Comparison of ENCODE assay signal across 10 cellular contexts in genomic region chr2:218401834-218402370, GRCh38. TPM values are rescaled to one million over a fixed set of nuclear protein-coding genes. Genes with fewer than 3 reads are reported as not detected.
DNase-seq lines count a peak whose midpoint lies in the region; ATAC-seq and TF ChIP-seq lines count a peak whose summit lies in the region.
"Had no signal": no experiment of that assay in that cellular context is flagged by ENCODE, and none has a peak within 500 bp of the region (broad histone marks: within the 10 kb centered on the region; RNA-seq: fewer than 3 reads in every experiment).

No MANE protein-coding gene starts in this region.

- peaks cover 36% of the 10 kb centered on the region for H3K36me3 ChIP-seq in right atrium auricular region
- H3K36me3 ChIP-seq in spleen = peaks cover 0 to 45% (median 38%) of the 10 kb centered on the region in 6 donors

- WGBS in spleen, 5 donors = 57 to 71% (median 70%) methylated on average over 5 to 11 of the region's 11 CpGs

- H3K27ac Mint-ChIP-seq in activated CD4-positive, alpha-beta memory T cell treated with anti-CD3 and anti-CD28 coated beads, Interleukin-2, amount 10 ng/mL, durations not matched to agents 7 days and 5 days = peak overlapping the region; percentile 76
- no peak overlapping the region for H3K27ac Mint-ChIP-seq in endothelial cell (ENCODE audit: unreplicated experiment)

- H3K27me3 ChIP-seq in right atrium auricular region (no peaks in the 10 kb centered on the region), spleen (replicated peaks in 1 of 7) (no peaks in the 10 kb centered on the region)

- TF ChIP-seq CTCF in GM12875 (IDR thresholded peaks at IDR 0.05; ENCODE audit: borderline replicate concordance, insufficient read depth, low read depth, low read length) = no peak
- no peak for TF ChIP-seq CTCF in right atrium auricular region (IDR thresholded peaks at IDR 0.05)
- TF ChIP-seq CTCF in spleen (IDR thresholded peaks at IDR 0.05 in 8 of 11, conservative IDR thresholded peaks at IDR 0.05 in 3 of 11) = no peak
- TF ChIP-seq CTCF in endothelial cell (IDR thresholded peaks at IDR 0.05; ENCODE audit: unreplicated experiment) = no peak

- CTCF ChIA-PET in activated CD4-positive, alpha-beta memory T cell treated with anti-CD3 and anti-CD28 coated beads, Interleukin-2, amount 10 ng/mL, durations not matched to agents 7 days and 5 days (lab: Charles Lee) = no interaction called here

- peaks cover 61% of the 10 kb centered on the region for H3K4me1 Mint-ChIP-seq in activated CD4-positive, alpha-beta memory T cell treated with anti-CD3 and anti-CD28 coated beads, Interleukin-2, amount 10 ng/mL, durations not matched to agents 7 days and 5 days
- peaks cover 21% of the 10 kb centered on the region for H3K4me1 Mint-ChIP-seq in endothelial cell (ENCODE audit: unreplicated experiment)

- H3K9me3 ChIP-seq in right atrium auricular region = no peaks in the 10 kb centered on the region
- H3K9me3 ChIP-seq in spleen = no peaks in the 10 kb centered on the region

- H3K36me3 Mint-ChIP-seq in activated CD4-positive, alpha-beta memory T cell treated with anti-CD3 and anti-CD28 coated beads, Interleukin-2, amount 10 ng/mL, durations not matched to agents 7 days and 5 days (ENCODE audit: low read depth) = peaks cover 49% of the 10 kb centered on the region
- peaks cover 10% of the 10 kb centered on the region for H3K36me3 Mint-ChIP-seq in endothelial cell (ENCODE audit: low read depth, unreplicated experiment)

- ATAC-seq in HG03442 (IDR thresholded peaks at IDR 0.05; ENCODE audit: unreplicated experiment) = no peak
- no peak for ATAC-seq in left lobe of liver

- no peaks in the 10 kb centered on the region for H3K27me3 Mint-ChIP-seq in activated CD4-positive, alpha-beta memory T cell treated with anti-CD3 and anti-CD28 coated beads, Interleukin-2, amount 10 ng/mL, durations not matched to agents 7 days and 5 days
- H3K27me3 Mint-ChIP-seq in endothelial cell (ENCODE audit: unreplicated experiment) = peaks cover 13% of the 10 kb centered on the region

- H3K4me3 Mint-ChIP-seq in activated CD4-positive, alpha-beta memory T cell treated with anti-CD3 and anti-CD28 coated beads, Interleukin-2, amount 10 ng/mL, durations not matched to agents 7 days and 5 days = peak overlapping the region; percentile 95
- no peak overlapping the region for H3K4me3 Mint-ChIP-seq in endothelial cell (ENCODE audit: unreplicated experiment)

- no peak for TF ChIP-seq POLR2A in spleen (IDR thresholded peaks at IDR 0.05)

- H3K27ac ChIP-seq in right atrium auricular region (peak overlapping the region; percentile 98 to 99), spleen (peak overlapping the region; percentile 90 to 100 (median 99))

- H3K4me1 ChIP-seq in right atrium auricular region (peaks cover 0 to 73% of the 10 kb centered on the region in 2 donors), spleen (peaks cover 33 to 90% (median 85%) of the 10 kb centered on the region in 6 donors)

- intact Hi-C loops in spleen (cut with DNase I; ENCODE audit: low total_unique reads) = loop anchor here (10.0 kb wide), 1 partner anchor 163 kb away; the partner anchor contains the start of genes CNOT9 and USP37

- POLR2A ChIA-PET in activated CD4-positive, alpha-beta memory T cell treated with anti-CD3 and anti-CD28 coated beads, Interleukin-2, amount 10 ng/mL, durations not matched to agents 7 days and 5 days (lab: Charles Lee) = interaction anchor here (0.6 to 3.3 kb wide), 4 partner anchors 10 to 116 kb away, joined by 3 to 29 read pairs (median 4); no protein-coding TSS in a partner anchor

- DNase-seq in activated CD4-positive, alpha-beta memory T cell treated with anti-CD3 and anti-CD28 coated beads, Interleukin-2, amount 10 ng/mL, durations not matched to agents 7 days and 5 days = no peak
- DNase-seq in right atrium auricular region (ENCODE audit: low spot score) = no peak
- DNase-seq in spleen = peak; percentile 81
- DNase-seq in endothelial cell (ENCODE audit: low spot score) = no peak
- no peak for DNase-seq in Ammon's horn (ENCODE audit: low spot score)
- DNase-seq in left lobe of liver (ENCODE audit: low spot score) = no peak
- DNase-seq: NCI-H345 had no signal

- H3K4me3 ChIP-seq in GM12875 (ENCODE audit: low read depth, low read length) (peak overlapping the region; percentile 84), right atrium auricular region (peak overlapping the region in 1 of 2 donors; percentile 96), spleen (peak overlapping the region in 7 of 8 donors; percentile 78 to 99 (median 97))

- no peaks in the 10 kb centered on the region for H3K9me3 Mint-ChIP-seq in activated CD4-positive, alpha-beta memory T cell treated with anti-CD3 and anti-CD28 coated beads, Interleukin-2, amount 10 ng/mL, durations not matched to agents 7 days and 5 days
- no peaks in the 10 kb centered on the region for H3K9me3 Mint-ChIP-seq in endothelial cell (ENCODE audit: unreplicated experiment)

RNA-seq across cellular contexts. Expression of gene CTDSP1, which starts 2.2 kb away (rescaled TPM):
- 100 to 1,000 TPM; 203 to 205 TPM for total RNA-seq in activated CD4-positive, alpha-beta memory T cell treated with anti-CD3 and anti-CD28 coated beads, Interleukin-2, amount 10 ng/mL, durations not matched to agents 7 days and 5 days
- total RNA-seq in right atrium auricular region (10 to 100 TPM; 54.2 to 99.5 TPM), spleen (100 to 1,000 TPM; 114 to 184 (median 163) TPM), endothelial cell (ENCODE audit: unreplicated experiment) (106 TPM), left lobe of liver (105 TPM)
- polyA plus RNA-seq in spleen = 100 to 1,000 TPM in 1 of 3 donors, 10 to 100 TPM in 2; 65.6 to 114 (median 72.4) TPM

RNA-seq across cellular contexts. Expression of gene VIL1, which starts 17.0 kb away (rescaled TPM):
- not detected for total RNA-seq in activated CD4-positive, alpha-beta memory T cell treated with anti-CD3 and anti-CD28 coated beads, Interleukin-2, amount 10 ng/mL, durations not matched to agents 7 days and 5 days
- not detected for total RNA-seq in right atrium auricular region
- under 1 TPM in 3 of 7 donors, not detected in 4; 0.17 to 0.72 (median 0.38) TPM for total RNA-seq in spleen
- polyA plus RNA-seq in spleen = under 1 TPM; 0.04 to 0.19 (median 0.06) TPM
- 0.44 TPM for total RNA-seq in endothelial cell (ENCODE audit: unreplicated experiment)
- 2.6 TPM for total RNA-seq in left lobe of liver
- total RNA-seq: activated CD8-positive, alpha-beta memory T cell treated with anti-CD3 and anti-CD28 coated beads for 36 hours had no signal

RNA-seq across cellular contexts. Expression of gene SLC11A1, which starts 19.8 kb away (rescaled TPM):
- under 1 TPM; 0.13 to 0.25 TPM for total RNA-seq in activated CD4-positive, alpha-beta memory T cell treated with anti-CD3 and anti-CD28 coated beads, Interleukin-2, amount 10 ng/mL, durations not matched to agents 7 days and 5 days
- 10 to 100 TPM in 1 of 2 donors, 1 to 10 TPM in 1; 8.7 to 22.1 TPM for total RNA-seq in right atrium auricular region
- 100 to 1,000 TPM in 4 of 7 donors, 10 to 100 TPM in 3; 63.5 to 576 (median 167) TPM for total RNA-seq in spleen
- 10 to 100 TPM in 2 of 3 donors, 1 to 10 TPM in 1; 6.2 to 67.0 (median 38.6) TPM for polyA plus RNA-seq in spleen
- not detected for total RNA-seq in endothelial cell (ENCODE audit: unreplicated experiment)
- 3.3 TPM for total RNA-seq in left lobe of liver

RNA-seq across cellular contexts. Expression of gene CATIP, which starts 45.2 kb away (rescaled TPM):
- not detected for total RNA-seq in activated CD4-positive, alpha-beta memory T cell treated with anti-CD3 and anti-CD28 coated beads, Interleukin-2, amount 10 ng/mL, durations not matched to agents 7 days and 5 days
- not detected for total RNA-seq in right atrium auricular region
- under 1 TPM in 5 of 7 donors, not detected in 2; 0.30 to 0.76 (median 0.60) TPM for total RNA-seq in spleen
- 1 to 10 TPM in 1 of 3 donors, under 1 TPM in 2; 0.57 to 1.1 (median 0.99) TPM for polyA plus RNA-seq in spleen
- total RNA-seq in endothelial cell (ENCODE audit: unreplicated experiment) = not detected
- not detected for total RNA-seq in left lobe of liver
- total RNA-seq: activated CD8-positive, alpha-beta memory T cell treated with anti-CD3 and anti-CD28 coated beads for 36 hours had no signal
